Comparison of ENCODE assay signal across 18 cellular contexts in genomic region chr3:141707741-141708203, GRCh38. TPM values are rescaled to one million over a fixed set of nuclear protein-coding genes. Genes with fewer than 3 reads are reported as not detected.
DNase-seq lines count a peak whose midpoint lies in the region; ATAC-seq and TF ChIP-seq lines count a peak whose summit lies in the region.
"Had no signal": no experiment of that assay in that cellular context is flagged by ENCODE, and none has a peak within 500 bp of the region (broad histone marks: within the 10 kb centered on the region; RNA-seq: fewer than 3 reads in every experiment).

No MANE protein-coding gene starts in this region.

- POLR2A ChIA-PET in IMR-90 (lab: Charles Lee; ENCODE audit: unreplicated experiment), result no interaction called here

- intact Hi-C loops in IMR-90 (cut with micrococcal nuclease) (loop anchor here (2.0 kb wide), 1 partner anchor 17 kb away; no protein-coding TSS in a partner anchor), adrenal gland (cut with DNase I) (no loop called here)

- peak overlapping the region; percentile 98 for H3K14ac ChIP-seq in IMR-90 (replicated peaks; ENCODE audit: low read depth, low read length)

- BruUV-seq in IMR-90 (replicated peaks; lab: Mats Ljungman, UMichigan), result no TSS peak

- in situ Hi-C loops in IMR-90 (cut with MboI; ENCODE audit: low sequenced_read_pairs), result no loop called here

- H4K5ac ChIP-seq in IMR-90 (ENCODE audit: low read depth, low read length), result peak overlapping the region; percentile 74

- H3K36me3 ChIP-seq in IMR-90 (ENCODE audit: control insufficient read depth, insufficient read depth, low read length), result no peaks in the 10 kb centered on the region
- no peaks in the 10 kb centered on the region for H3K36me3 ChIP-seq in osteoblast (ENCODE audit: insufficient read depth, low read length)
- no peaks in the 10 kb centered on the region for H3K36me3 ChIP-seq in adrenal gland (replicated peaks in 1 of 2)
- H3K36me3 ChIP-seq: upper lobe of right lung had no signal

- peak overlapping the region; percentile 99 for H3K4ac ChIP-seq in IMR-90 (ENCODE audit: low read depth, low read length)

- H3K36me3 Mint-ChIP-seq in chondrocyte (ENCODE audit: low read depth), result no peaks in the 10 kb centered on the region
- H3K36me3 Mint-ChIP-seq: activated CD4-positive, alpha-beta memory T cell treated with anti-CD3 and anti-CD28 coated beads for 36 hours had no signal

- H4K91ac ChIP-seq in IMR-90 (ENCODE audit: insufficient read depth, low read depth, low read length), result peak overlapping the region; percentile 96

- peak overlapping the region; percentile 94; the same call in 1 of the 2 replicates for H2AK5ac ChIP-seq in IMR-90 (ENCODE audit: low read depth, low read length)

- H3K4me3 Mint-ChIP-seq in chondrocyte (ENCODE audit: unreplicated experiment), result peak overlapping the region; percentile 11
- H3K4me3 Mint-ChIP-seq: activated CD4-positive, alpha-beta memory T cell treated with anti-CD3 and anti-CD28 coated beads for 36 hours; B cell had no signal

- DNase-seq in AG09309 (ENCODE audit: low read depth) (peak; percentile 55), IMR-90 (peak; percentile 64), chondrocyte (ENCODE audit: low spot score) (no peak), osteoblast (ENCODE audit: insufficient read length, low spot score, missing footprints) (peak; percentile 18), adrenal gland (no peak), ecto neural progenitor cell (ENCODE audit: low spot score) (no peak), OCI-M2 (lab: John Stamatoyannopoulos, UW; ENCODE audit: unreplicated experiment) (no peak)
- DNase-seq in activated naive CD4-positive, alpha-beta T cell treated with Interleukin-2 at 50 U/mL for 16 hours, result no peak
- DNase-seq: activated CD4-positive, alpha-beta memory T cell treated with anti-CD3 and anti-CD28 coated beads for 36 hours; activated effector memory CD4-positive, alpha-beta T cell treated with Interleukin-2 at 50 U/mL for 16 hours; caudate nucleus; DMS79 treated with DMSO at 0.1 percent for 48 hours; NCI-H2081; posterior cingulate gyrus; Right ventricle myocardium superior; stimulated activated CD4-positive, alpha-beta T cell treated with anti-CD3 and anti-CD28 coated beads, Interleukin-2, amount 100 ng/mL, for 24 hours; upper lobe of right lung had no signal

- 0 out of 2 replicates have a peak overlapping the region, but pooled peaks have one; percentile 57 for H3K56ac ChIP-seq in IMR-90 (ENCODE audit: extremely low read depth, insufficient read depth, low read length)

- CTCF ChIA-PET in IMR-90 (lab: Yijun Ruan, JAX), result no interaction called here

- H3K79me2 ChIP-seq in osteoblast (ENCODE audit: insufficient read depth, low read length), result no peaks in the 10 kb centered on the region

- peak overlapping the region; percentile 41 to 98 for H4K8ac ChIP-seq in IMR-90 (ENCODE audit: low read depth in 2 of 2, low read length in 2 of 2)

- H3K9ac ChIP-seq in IMR-90 (ENCODE audit: low read depth, low read length), result no peak overlapping the region

- H3K79me1 ChIP-seq in IMR-90 (ENCODE audit: low read depth in 1 of 2, low read length in 2 of 2), result peaks cover 0 to 3% of the 10 kb centered on the region in 2 experiments; a peak in 2 of 4 replicates

- H3K4me1 ChIP-seq in IMR-90 (ENCODE audit: control insufficient read depth, insufficient read depth, low read length) (peaks cover 14% of the 10 kb centered on the region), osteoblast (ENCODE audit: insufficient read depth, low read length) (peaks cover 23% of the 10 kb centered on the region), adrenal gland (replicated peaks in 1 of 2) (peaks cover 8 to 11% of the 10 kb centered on the region in 2 donors)

- peak overlapping the region; percentile 88 for H3K18ac ChIP-seq in IMR-90 (ENCODE audit: low read depth, low read length)

- H3K27me3 ChIP-seq in IMR-90 (ENCODE audit: control insufficient read depth, insufficient read depth, low read length) (no peaks in the 10 kb centered on the region), osteoblast (ENCODE audit: insufficient read depth, low read length) (no peaks in the 10 kb centered on the region), adrenal gland (no peaks in the 10 kb centered on the region)
- H3K27me3 ChIP-seq: upper lobe of right lung had no signal

- peaks cover 14% of the 10 kb centered on the region for H3K9me1 ChIP-seq in IMR-90 (ENCODE audit: insufficient read depth, low read length)

- H2AFZ ChIP-seq in IMR-90 (replicated peaks; ENCODE audit: low read length, poor library complexity), result peak overlapping the region; percentile 69
- H2AFZ ChIP-seq in osteoblast (ENCODE audit: low read length), result peak overlapping the region; percentile 40

- H2BK15ac ChIP-seq in IMR-90 (ENCODE audit: low read depth, low read length), result peak overlapping the region; percentile 97; the same call in 2 of the 3 replicates

- peaks cover 32% of the 10 kb centered on the region for H3K4me1 Mint-ChIP-seq in chondrocyte (ENCODE audit: low read depth)
- H3K4me1 Mint-ChIP-seq: B cell had no signal

- H3K9me3 Mint-ChIP-seq in chondrocyte (ENCODE audit: low read depth), result no peaks in the 10 kb centered on the region
- H3K9me3 Mint-ChIP-seq: activated CD4-positive, alpha-beta memory T cell treated with anti-CD3 and anti-CD28 coated beads for 36 hours had no signal

- H2BK120ac ChIP-seq in IMR-90 (ENCODE audit: low read depth, low read length), result peak overlapping the region; percentile 100

- H4K20me1 ChIP-seq in IMR-90 (ENCODE audit: insufficient read depth, low read length) (no peaks in the 10 kb centered on the region), osteoblast (ENCODE audit: insufficient read depth, low read length) (no peaks in the 10 kb centered on the region)

- peak overlapping the region; percentile 44; the same call in 1 of the 2 replicates for H3K4me2 ChIP-seq in IMR-90 (ENCODE audit: low read depth, low read length)
- no peak overlapping the region for H3K4me2 ChIP-seq in osteoblast (ENCODE audit: insufficient read depth, low read length)

- peak overlapping the region; percentile 96 for H3K27ac ChIP-seq in IMR-90 (ENCODE audit: insufficient read depth, low read length)
- H3K27ac ChIP-seq in osteoblast (ENCODE audit: low read depth, low read length), result peak overlapping the region; percentile 10
- H3K27ac ChIP-seq in adrenal gland, result peak overlapping the region in 1 of 5 donors; percentile 40
- H3K27ac ChIP-seq: upper lobe of right lung had no signal

- peaks cover 1% of the 10 kb centered on the region for H3K27me3 Mint-ChIP-seq in chondrocyte (ENCODE audit: low read depth)
- H3K27me3 Mint-ChIP-seq: activated CD4-positive, alpha-beta memory T cell treated with anti-CD3 and anti-CD28 coated beads for 36 hours; B cell had no signal

- peak overlapping the region; percentile 93 for H3K23ac ChIP-seq in IMR-90 (ENCODE audit: low read depth, low read length)

- peak; percentile 77 for ATAC-seq in IMR-90 (ENCODE audit: low read depth)

- TF ChIP-seq RAD21 in IMR-90 (IDR thresholded peaks at IDR 0.05; ENCODE audit: low read length), result no peak

- TF ChIP-seq CTCF in AG09309 (IDR thresholded peaks at IDR 0.05; ENCODE audit: control insufficient read depth, insufficient read depth, low read depth, low read length, missing control alignments) (no peak), IMR-90 (conservative IDR thresholded peaks at IDR 0.05; ENCODE audit: low read depth, low read length) (no peak), chondrocyte (IDR thresholded peaks at IDR 0.05) (no peak), osteoblast (IDR thresholded peaks at IDR 0.05; ENCODE audit: extremely low read depth, low read depth, low read length) (no peak), adrenal gland (IDR thresholded peaks at IDR 0.05) (no peak)

- H2BK20ac ChIP-seq in IMR-90 (ENCODE audit: low read depth, low read length), result peak overlapping the region; percentile 99; the same call in 1 of the 2 replicates

- no peaks in the 10 kb centered on the region for H3K9me3 ChIP-seq in IMR-90 (ENCODE audit: control insufficient read depth, insufficient read depth, low read length)
- no peaks in the 10 kb centered on the region for H3K9me3 ChIP-seq in osteoblast (ENCODE audit: low read depth, low read length)
- H3K9me3 ChIP-seq in adrenal gland (replicated peaks in 1 of 3), result no peaks in the 10 kb centered on the region
- H3K9me3 ChIP-seq: upper lobe of right lung had no signal

- no peak overlapping the region for H3K4me3 ChIP-seq in AG09309 (ENCODE audit: control insufficient read depth, low read depth, low read length)
- no peak overlapping the region for H3K4me3 ChIP-seq in IMR-90 (ENCODE audit: insufficient read depth, low read depth, low read length)
- H3K4me3 ChIP-seq in osteoblast (ENCODE audit: insufficient read depth, low read length), result no peak overlapping the region
- no peak overlapping the region for H3K4me3 ChIP-seq in adrenal gland
- H3K4me3 ChIP-seq: upper lobe of right lung had no signal

- peak overlapping the region; percentile 92 for H2BK5ac ChIP-seq in IMR-90 (ENCODE audit: low read depth, low read length, poor library complexity, severe bottlenecking)

- TF ChIP-seq POLR2A in IMR-90 (IDR thresholded peaks at IDR 0.05; ENCODE audit: low read depth, low read length) (no peak), adrenal gland (IDR thresholded peaks at IDR 0.05) (no peak)

- WGBS in IMR-90 (ENCODE audit: extremely low coverage in 2 of 2, insufficient read length in 1 of 2), 2 experiments, result no CpG with 5 or more reads among the region's 2 CpGs
- WGBS in adrenal gland, 4 donors, result 42 to 60% (median 48%) methylated on average over 2 of the region's 2 CpGs

- peak overlapping the region; percentile 78 for H3K27ac Mint-ChIP-seq in chondrocyte (ENCODE audit: unreplicated experiment)
- H3K27ac Mint-ChIP-seq: activated CD4-positive, alpha-beta memory T cell treated with anti-CD3 and anti-CD28 coated beads for 36 hours; B cell had no signal

- dilution Hi-C loops in IMR-90 (cut with HindIII; ENCODE audit: low sequenced_read_pairs, unreplicated experiment), result no loop called here

- peak overlapping the region; percentile 69 for H2AK9ac ChIP-seq in IMR-90 (replicated peaks; ENCODE audit: low read depth, low read length, poor library complexity)

TF ChIP-seq in IMR-90, 13 proteins besides CTCF, POLR2A, EP300 and RAD21 (continues in another document):
- TF ChIP-seq FOS (IDR thresholded peaks at IDR 0.05; ENCODE audit: low read depth, low read length), result no peak

RNA-seq across cellular contexts. Expression of gene RNF7, which starts 30.3 kb away (rescaled TPM):
- 111 and 149 TPM in 2 replicates for total RNA-seq in IMR-90 (2012; rRNA removed)
- 70.5 and 98.7 TPM in 2 replicates for polyA plus RNA-seq in IMR-90 (2012; rRNA removed)
- polyA plus RNA-seq in IMR-90 (2012; cell fraction: cytosol; rRNA removed), result 119 and 155 TPM in 2 replicates
- polyA plus RNA-seq in IMR-90 (2012; cell fraction: nucleus; rRNA removed; ENCODE audit: low replicate concordance), result 33.0 and 66.1 TPM in 2 replicates
- total RNA-seq in chondrocyte, result 104 to 105 TPM (median 104 TPM) in 3 replicates
- 48.1 and 52.2 TPM in 2 replicates for total RNA-seq in osteoblast
- 100 to 1,000 TPM in 7 of 8 donors, 10 to 100 TPM in 1; 87.4 to 162 (median 124) TPM for total RNA-seq in adrenal gland
- 100 to 1,000 TPM; 107 to 315 (median 247) TPM for polyA plus RNA-seq in adrenal gland

RNA-seq across cellular contexts. Expression of gene GRK7, which starts 55.4 kb away (rescaled TPM):
- total RNA-seq in IMR-90 (2012; rRNA removed) (not detected in 2 replicates), chondrocyte (not detected in 3 replicates), osteoblast (not detected in 2 replicates), adrenal gland (under 1 TPM in 1 of 8 donors, not detected in 7; 0.07 TPM)
- polyA plus RNA-seq in IMR-90 (2012; rRNA removed) (not detected in 2 replicates), adrenal gland (under 1 TPM in 1 of 3 donors, not detected in 2; 0.07 TPM)
- not detected in 2 replicates for polyA plus RNA-seq in IMR-90 (2012; cell fraction: cytosol; rRNA removed)
- polyA plus RNA-seq in IMR-90 (2012; cell fraction: nucleus; rRNA removed; ENCODE audit: low replicate concordance), result 0.01 TPM in 1 of 2 replicates, not detected in the other
- total RNA-seq: activated CD4-positive, alpha-beta memory T cell treated with anti-CD3 and anti-CD28 coated beads for 36 hours; B cell; Right ventricle myocardium superior had no signal

Comparison
In these comparisons a context has a peak if more than half of its experiments do, and no peak if none do; other contexts are left out.
1. DNase-seq: peak in AG09309 (single experiment), IMR-90 (single experiment) and osteoblast (single experiment); none in chondrocyte (single experiment), adrenal gland (0 of 7), ecto neural progenitor cell (single experiment), OCI-M2 (single experiment) and activated naive CD4-positive, alpha-beta T cell treated with Interleukin-2 at 50 U/mL for 16 hours (single experiment).